Comparison of ENCODE assay signal across 28 cellular contexts in genomic region chr17:27974045-27974436, GRCh38.
"Had no signal": no experiment of that assay in that cellular context is flagged by ENCODE, and none has a peak within 500 bp of the region (broad histone marks: within the 10 kb centered on the region; RNA-seq: fewer than 3 reads in every experiment).

No MANE protein-coding gene starts in this region.

- DNase-seq: hypothalamus; immature natural killer cell; kidney; left colon; left lung; lower lobe of right lung; mammary epithelial cell; mesenchymal stem cell; naive thymus-derived CD8-positive, alpha-beta T cell; nucleus accumbens; pancreas; posterior cingulate gyrus; retina; right cardiac atrium; stimulated activated CD4-positive, alpha-beta T cell treated with anti-CD3 and anti-CD28 coated beads, Interleukin-12 subunit alpha, Interleukin-12 subunit beta, amount 100 ng/mL, for 4 hours; stimulated activated CD4-positive, alpha-beta T cell treated with anti-CD3 and anti-CD28 coated beads, Interleukin-15, amount 100 ng/mL, for 24 hours; stimulated activated CD4-positive, alpha-beta T cell treated with anti-CD3 and anti-CD28 coated beads, Interleukin-2, amount 100 ng/mL, for 24 hours; stimulated activated CD4-positive, alpha-beta T cell treated with anti-CD3 and anti-CD28 coated beads, Interleukin-4, amount 100 ng/mL, for 1 hour; stimulated activated naive B cell treated with anti-CD40 and anti-IgM and Interleukin-4, amounts not matched to agents 10 μg/mL and 1 μg/mL and 100 μg/mL, for 72 hours; stimulated activated naive CD8-positive, alpha-beta T cell treated with anti-CD3 and anti-CD28 coated beads, Interleukin-15, Interleukin-2, amounts not matched to agents 100 U/mL and 50 U/mL, for 24 hours; stomach; testis; thyroid gland; transverse colon; upper lobe of left lung had no signal

- H3K4me1 ChIP-seq: left lung, lower lobe of right lung, prostate gland, stomach, transverse colon, upper lobe of left lung had no signal

- H3K27me3 ChIP-seq: left lung, pancreas, stomach, testis, thyroid gland, transverse colon, upper lobe of left lung had no signal

- H3K4me3 ChIP-seq: left lung, lower lobe of right lung, pancreas, prostate gland, skin epidermis, stomach, testis, thyroid gland, transverse colon, upper lobe of left lung had no signal

- H3K27ac ChIP-seq: left lung, lower lobe of right lung, prostate gland, skin epidermis, stomach, testis, thyroid gland, transverse colon, upper lobe of left lung had no signal

- H3K36me3 ChIP-seq: left lung, lower lobe of right lung, pancreas, prostate gland, stomach, thyroid gland, transverse colon, upper lobe of left lung had no signal

- ATAC-seq: left colon; left lung; lower lobe of right lung; naive thymus-derived CD8-positive, alpha-beta T cell; right cardiac atrium; sciatic nerve; stimulated activated naive B cell treated with anti-CD40 and anti-IgM and Interleukin-4, amounts not matched to agents 10 μg/mL and 1 μg/mL and 100 μg/mL, for 72 hours; stimulated activated naive CD8-positive, alpha-beta T cell treated with anti-CD3 and anti-CD28 coated beads, Interleukin-15, Interleukin-2, amounts not matched to agents 100 U/mL and 50 U/mL, for 24 hours had no signal

- H3K9me3 ChIP-seq: left lung, lower lobe of right lung, pancreas, prostate gland, stomach, testis, thyroid gland, transverse colon, upper lobe of left lung had no signal
